In the genomic region with DNA sequence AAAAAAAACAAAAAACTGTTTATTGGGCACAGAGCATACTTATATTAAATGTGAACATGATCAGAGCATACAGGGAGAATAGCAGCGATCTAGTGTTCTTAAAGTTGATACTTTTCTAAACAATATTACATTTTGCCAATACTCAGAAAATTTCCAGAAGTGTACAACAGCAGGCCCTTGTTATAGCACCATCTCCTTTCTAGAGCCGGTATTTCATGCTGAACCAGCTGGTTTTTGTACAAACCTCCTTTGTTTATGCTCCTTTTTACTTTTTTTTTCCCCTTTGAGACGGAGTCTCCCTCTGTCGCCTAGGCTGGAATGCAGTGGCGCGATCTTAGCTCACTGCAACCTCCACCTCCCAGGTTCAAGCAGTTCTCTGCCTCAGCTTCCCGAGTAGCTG, we compare ENCODE assay signal across 19 cellular contexts.
DNase-seq lines count a peak whose midpoint lies in the region; ATAC-seq lines count a peak whose summit lies in the region.
"Had no signal": no experiment of that assay in that cellular context is flagged by ENCODE, and none has a peak within 500 bp of the region (broad histone marks: within the 10 kb centered on the region; RNA-seq: fewer than 3 reads in every experiment).

No MANE protein-coding gene starts in this region.

- CTCF ChIA-PET in activated naive CD4-positive, alpha-beta T cell treated with anti-CD3 and anti-CD28 coated beads for 36 hours (lab: Charles Lee), result interaction anchor here (0.6 kb wide), 1 partner anchor 87 kb away, joined by 4 read pairs; no protein-coding TSS in a partner anchor
- CTCF ChIA-PET in T-cell (lab: Charles Lee), result no interaction called here

- H3K4me3 Mint-ChIP-seq in activated naive CD4-positive, alpha-beta T cell treated with anti-CD3 and anti-CD28 coated beads for 36 hours, result no peak overlapping the region
- no peak overlapping the region for H3K4me3 Mint-ChIP-seq in T-cell
- H3K4me3 Mint-ChIP-seq in stimulated activated effector memory CD8-positive, alpha-beta T cell treated with anti-CD3 and anti-CD28 coated beads, Interleukin-12 subunit alpha, Interleukin-12 subunit beta, amount 100 ng/mL, for 72 hours, result no peak overlapping the region

- no peak for ATAC-seq in T-cell (replicated peaks in 1 of 4)
- ATAC-seq in stimulated activated effector memory CD8-positive, alpha-beta T cell treated with anti-CD3 and anti-CD28 coated beads, Interleukin-12 subunit alpha, Interleukin-12 subunit beta, amount 100 ng/mL, for 72 hours, result no peak
- ATAC-seq in GM19455 (IDR thresholded peaks at IDR 0.05; ENCODE audit: unreplicated experiment), result no peak
- no peak for ATAC-seq in GM19463 (IDR thresholded peaks at IDR 0.05; ENCODE audit: unreplicated experiment)

- intact Hi-C loops in activated naive CD4-positive, alpha-beta T cell treated with anti-CD3 and anti-CD28 coated beads for 36 hours (cut with micrococcal nuclease), result loop anchor here (5.0 kb wide), 1 partner anchor 89 kb away; a partner anchor contains a TSS

- H3K27me3 Mint-ChIP-seq in activated naive CD4-positive, alpha-beta T cell treated with anti-CD3 and anti-CD28 coated beads for 36 hours (ENCODE audit: low read depth), result no peaks in the 10 kb centered on the region
- H3K27me3 Mint-ChIP-seq in T-cell, result no peaks in the 10 kb centered on the region

- DNase-seq in activated naive CD4-positive, alpha-beta T cell treated with anti-CD3 and anti-CD28 coated beads for 36 hours, result no peak
- no peak for DNase-seq in activated naive CD4-positive, alpha-beta T cell treated with Interleukin-2 at 50 U/mL for 16 hours
- DNase-seq in T-cell, result no peak
- peak; percentile 14 for DNase-seq in globus pallidus (ENCODE audit: low spot score)
- no peak for DNase-seq in stimulated activated effector memory CD8-positive, alpha-beta T cell treated with anti-CD3 and anti-CD28 coated beads, Interleukin-12 subunit alpha, Interleukin-12 subunit beta, amount 100 ng/mL, for 72 hours (ENCODE audit: low spot score in 2 of 2)
- no peak for DNase-seq in NCI-H146 treated with DMSO at 0.1 percent for 48 hours (lab: John Stamatoyannopoulos, UW; ENCODE audit: unreplicated experiment)
- DNase-seq: activated CD4-positive, alpha-beta T cell treated with anti-CD3 and anti-CD28 coated beads, Interleukin-2, amount 50 U/mL, for 4 hours; aorta; colonic mucosa; DMS79 treated with DMSO at 0.1 percent for 48 hours; H7; midbrain; NCI-H2081; NCI-H524; stimulated activated CD4-positive, alpha-beta T cell treated with anti-CD3 and anti-CD28 coated beads, Interleukin-12 subunit alpha, Interleukin-12 subunit beta, amount 100 ng/mL, for 4 hours; SW 1271; transverse colon had no signal

- H3K4me1 Mint-ChIP-seq in activated naive CD4-positive, alpha-beta T cell treated with anti-CD3 and anti-CD28 coated beads for 36 hours (ENCODE audit: low read depth), result peaks cover 58% of the 10 kb centered on the region
- peaks cover 68 to 74% (median 72%) of the 10 kb centered on the region in 3 donors for H3K4me1 Mint-ChIP-seq in T-cell
- peaks cover 63% of the 10 kb centered on the region for H3K4me1 Mint-ChIP-seq in stimulated activated effector memory CD8-positive, alpha-beta T cell treated with anti-CD3 and anti-CD28 coated beads, Interleukin-12 subunit alpha, Interleukin-12 subunit beta, amount 100 ng/mL, for 72 hours

- H3K27ac Mint-ChIP-seq in activated naive CD4-positive, alpha-beta T cell treated with anti-CD3 and anti-CD28 coated beads for 36 hours, result peak overlapping the region; percentile 91
- H3K27ac Mint-ChIP-seq in T-cell, result peak overlapping the region; percentile 71 to 88
- H3K27ac Mint-ChIP-seq in stimulated activated effector memory CD8-positive, alpha-beta T cell treated with anti-CD3 and anti-CD28 coated beads, Interleukin-12 subunit alpha, Interleukin-12 subunit beta, amount 100 ng/mL, for 72 hours, result peak overlapping the region; percentile 85

- POLR2A ChIA-PET in T-cell (lab: Charles Lee), result no interaction called here

- H3K36me3 Mint-ChIP-seq in activated naive CD4-positive, alpha-beta T cell treated with anti-CD3 and anti-CD28 coated beads for 36 hours (ENCODE audit: low read depth), result peaks cover 52% of the 10 kb centered on the region
- peaks cover 56% of the 10 kb centered on the region for H3K36me3 Mint-ChIP-seq in T-cell
- H3K36me3 Mint-ChIP-seq in stimulated activated effector memory CD8-positive, alpha-beta T cell treated with anti-CD3 and anti-CD28 coated beads, Interleukin-12 subunit alpha, Interleukin-12 subunit beta, amount 100 ng/mL, for 72 hours, result peaks cover 97% of the 10 kb centered on the region

- H3K9me3 Mint-ChIP-seq in activated naive CD4-positive, alpha-beta T cell treated with anti-CD3 and anti-CD28 coated beads for 36 hours, result no peaks in the 10 kb centered on the region
- no peaks in the 10 kb centered on the region for H3K9me3 Mint-ChIP-seq in T-cell
- no peaks in the 10 kb centered on the region for H3K9me3 Mint-ChIP-seq in stimulated activated effector memory CD8-positive, alpha-beta T cell treated with anti-CD3 and anti-CD28 coated beads, Interleukin-12 subunit alpha, Interleukin-12 subunit beta, amount 100 ng/mL, for 72 hours
